Comparison of ENCODE assay signal across 8 cellular contexts in genomic region chr5:113378960-113379541, GRCh38. TPM values are rescaled to one million over a fixed set of nuclear protein-coding genes. Genes with fewer than 3 reads are reported as not detected.
DNase-seq lines count a peak whose midpoint lies in the region; ATAC-seq and TF ChIP-seq lines count a peak whose summit lies in the region.

No MANE protein-coding gene starts in this region.

- H3K27me3 ChIP-seq in heart right ventricle, result peaks cover 0 to 29% (median 0%) of the 10 kb centered on the region in 7 donors

- H3K27ac ChIP-seq in KOPT-K1 (ENCODE audit: low read depth, low read length, poor library complexity, severe bottlenecking) (peak overlapping the region; percentile 64), heart right ventricle (no peak overlapping the region)

- H3K4me3 ChIP-seq in heart right ventricle, result no peak overlapping the region

- no peak overlapping the region for H3K27ac Mint-ChIP-seq in activated naive CD8-positive, alpha-beta T cell treated with anti-CD3 and anti-CD28 coated beads for 36 hours

- H3K9me3 ChIP-seq in KOPT-K1 (ENCODE audit: insufficient read depth, low read length, poor library complexity, severe bottlenecking), result no peaks in the 10 kb centered on the region
- H3K9me3 ChIP-seq in heart right ventricle, result no peaks in the 10 kb centered on the region

- peak; percentile 45 to 84 (median 76) for TF ChIP-seq CTCF in heart right ventricle (IDR thresholded peaks at IDR 0.05)

- peaks cover 0 to 30% (median 0%) of the 10 kb centered on the region in 9 donors for H3K4me1 ChIP-seq in heart right ventricle

- WGBS in heart right ventricle, 2 donors, result 13 to 17% methylated on average over 4 of the region's 4 CpGs

- DNase-seq in DMS53 treated with DMSO at 0.1 percent for 48 hours (lab: John Stamatoyannopoulos, UW; ENCODE audit: unreplicated experiment) (peak; percentile 39), SKM-1 (lab: John Stamatoyannopoulos, UW; ENCODE audit: unreplicated experiment) (peak; percentile 69), heart right ventricle (peak in 1 of 2 donors; percentile 57), sciatic nerve (ENCODE audit: low spot score) (peak; percentile 73)
- DNase-seq in activated naive CD8-positive, alpha-beta T cell treated with anti-CD3 and anti-CD28 coated beads for 36 hours, result peak; percentile 48

- H3K36me3 ChIP-seq in KOPT-K1 (ENCODE audit: insufficient read depth, low read length) (no peaks in the 10 kb centered on the region), heart right ventricle (no peaks in the 10 kb centered on the region)

- H3K4me3 Mint-ChIP-seq in activated naive CD8-positive, alpha-beta T cell treated with anti-CD3 and anti-CD28 coated beads for 36 hours, result no peak overlapping the region

- H3K36me3 Mint-ChIP-seq in activated naive CD8-positive, alpha-beta T cell treated with anti-CD3 and anti-CD28 coated beads for 36 hours, result no peaks in the 10 kb centered on the region

- intact Hi-C loops in heart right ventricle (cut with DNase I) (loop anchor here in 7 of 10 donors (1.0 to 10.0 kb wide), 8 partner anchors 126 to 382 kb away; partner anchors contain the start of gene YTHDC2 (in 3 of the 7)), sciatic nerve (cut with DNase I) (no loop called here)

- peaks cover 3% of the 10 kb centered on the region for H3K9me3 Mint-ChIP-seq in activated naive CD8-positive, alpha-beta T cell treated with anti-CD3 and anti-CD28 coated beads for 36 hours

- peaks cover 30% of the 10 kb centered on the region for H3K27me3 Mint-ChIP-seq in activated naive CD8-positive, alpha-beta T cell treated with anti-CD3 and anti-CD28 coated beads for 36 hours

- peaks cover 31% of the 10 kb centered on the region for H3K4me1 Mint-ChIP-seq in activated naive CD8-positive, alpha-beta T cell treated with anti-CD3 and anti-CD28 coated beads for 36 hours

- peak; percentile 84 for ATAC-seq in GM21529 (IDR thresholded peaks at IDR 0.05; ENCODE audit: unreplicated experiment)
- ATAC-seq in heart right ventricle, result peak in 3 of 8 donors; percentile 46 to 71 (median 52)
- ATAC-seq in sciatic nerve, result peak; percentile 13
- ATAC-seq in HG03025 (IDR thresholded peaks at IDR 0.05; ENCODE audit: low FRiP score, unreplicated experiment), result no peak

RNA-seq across cellular contexts. Expression of gene TSSK1B, which starts 55.7 kb away (rescaled TPM):
- total RNA-seq in activated naive CD8-positive, alpha-beta T cell treated with anti-CD3 and anti-CD28 coated beads for 36 hours, result not detected
- total RNA-seq in heart right ventricle (under 1 TPM in 1 of 10 donors, not detected in 9; 0.11 TPM), sciatic nerve (0.36 TPM)
- polyA plus RNA-seq in heart right ventricle, result not detected
